ENCODE assay signal across 9 cellular contexts in the genomic region with DNA sequence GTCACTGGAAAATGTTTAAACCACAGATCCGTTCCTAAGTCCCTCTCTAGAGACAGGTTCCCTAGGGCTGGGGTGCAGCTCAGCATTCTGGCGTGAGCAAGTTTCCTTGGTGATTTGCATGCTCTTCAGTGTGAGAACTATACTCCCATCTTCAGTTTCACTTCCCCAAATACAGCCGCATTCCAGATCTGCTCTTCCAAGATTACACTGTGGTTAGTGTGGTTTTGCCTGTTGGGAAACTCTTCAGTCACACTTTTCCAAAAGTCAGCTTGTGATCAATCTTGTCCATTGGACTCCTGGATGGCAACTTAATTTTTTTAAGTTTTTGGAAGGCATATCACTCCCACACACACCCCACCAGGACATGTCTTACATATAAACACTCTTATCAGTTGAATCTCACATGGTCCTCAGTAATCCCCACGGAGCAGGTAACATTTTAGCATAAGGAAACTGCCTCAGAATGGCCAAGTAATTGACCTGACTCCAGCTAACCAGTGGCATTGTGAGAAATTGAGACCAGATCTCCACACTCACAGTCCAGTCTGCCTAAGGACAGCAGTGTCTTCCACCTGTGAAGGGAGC. TPM values are rescaled to one million over a fixed set of nuclear protein-coding genes. Genes with fewer than 3 reads are reported as not detected.
A peak's percentile ranks its signal among the peaks of the same experiment; 100 is the strongest.
DNase-seq lines count a peak whose midpoint lies in the region; ATAC-seq, FAIRE-seq and TF ChIP-seq lines count a peak whose summit lies in the region.
"Had no signal": no experiment of that assay in that cellular context is flagged by ENCODE, and none has a peak within 500 bp of the region (broad histone marks: within the 10 kb centered on the region; RNA-seq: fewer than 3 reads in every experiment).

No MANE protein-coding gene starts in this region.

- WGBS in K562 (ENCODE audit: insufficient coverage, low coverage, missing lambda C conversion rate), result 3% methylated on average over 4 of the region's 4 CpGs
- WGBS in upper lobe of left lung, 2 donors, result 49 to 52% methylated on average over 4 of the region's 4 CpGs

- CTCF ChIA-PET in K562 (lab: Yijun Ruan, JAX; ENCODE audit: low intra/inter-chr PET ratio), result interaction anchor here (0.7 kb wide), 1 partner anchor 97 kb away, joined by 3 read pairs; no protein-coding TSS in a partner anchor
- CTCF ChIA-PET in activated naive CD4-positive, alpha-beta T cell treated with anti-CD3 and anti-CD28 coated beads for 36 hours (lab: Charles Lee), result no interaction called here

- H3K4me1 Mint-ChIP-seq in activated naive CD4-positive, alpha-beta T cell treated with anti-CD3 and anti-CD28 coated beads for 36 hours (ENCODE audit: low read depth), result peaks cover 4% of the 10 kb centered on the region
- H3K4me1 Mint-ChIP-seq: nephron had no signal

- no peak for TF ChIP-seq RAD21 in K562 (CRISPR knock-in tag; conservative IDR thresholded peaks at IDR 0.05 in 1 of 2, IDR thresholded peaks at IDR 0.05 in 1 of 2)

- TF ChIP-seq EP300 in K562 (IDR thresholded peaks at IDR 0.05; ENCODE audit: low read length) (peak; percentile 84), upper lobe of left lung (IDR thresholded peaks at IDR 0.05) (no peak)

- H3K4me3 ChIP-seq in right atrium auricular region, result no peak overlapping the region
- H3K4me3 ChIP-seq in K562, result no peak overlapping the region
- no peak overlapping the region for H3K4me3 ChIP-seq in upper lobe of left lung

- no peak for TF ChIP-seq CTCF in right atrium auricular region (IDR thresholded peaks at IDR 0.05)
- no peak for TF ChIP-seq CTCF in K562 (IDR thresholded peaks at IDR 0.05 in 2 of 3, conservative IDR thresholded peaks at IDR 0.05 in 1 of 3; ENCODE audit: insufficient read depth in 2 of 3, low read depth in 1 of 3, low read length in 3 of 3)
- no peak for TF ChIP-seq CTCF in upper lobe of left lung (IDR thresholded peaks at IDR 0.05)

- in situ Hi-C loops in K562 (cut with MboI), result no loop called here

- no TSS peak for BruUV-seq in K562 (replicated peaks; lab: Mats Ljungman, UMichigan)

- H2AFZ ChIP-seq in K562 (ENCODE audit: low read depth, low read length), result no peak overlapping the region

- peak overlapping the region; percentile 9 to 13; a peak in 2 of 4 replicates for H3K9ac ChIP-seq in K562 (ENCODE audit: insufficient read depth in 1 of 2, low read depth in 2 of 2, low read length in 2 of 2)

- H3K36me3 ChIP-seq in right atrium auricular region (peaks cover 19% of the 10 kb centered on the region), K562 (ENCODE audit: control insufficient read depth, insufficient read depth, low read length) (peaks cover 41% of the 10 kb centered on the region; the same call in 2 of the 3 replicates), upper lobe of left lung (peaks cover 0 to 33% (median 21%) of the 10 kb centered on the region in 4 donors)

- H3K4me2 ChIP-seq in K562 (ENCODE audit: insufficient read depth, low read length), result peak overlapping the region; percentile 53; the same call in 1 of the 2 replicates

- no peaks in the 10 kb centered on the region for H3K9me3 Mint-ChIP-seq in activated naive CD4-positive, alpha-beta T cell treated with anti-CD3 and anti-CD28 coated beads for 36 hours
- H3K9me3 Mint-ChIP-seq: nephron had no signal

- H3K9me1 ChIP-seq in K562 (ENCODE audit: control insufficient read depth, insufficient read depth, low read length), result no peaks in the 10 kb centered on the region

- peak; percentile 52 for FAIRE-seq in K562 (lab: Jason Lieb, UNC)

- POLR2A ChIA-PET in K562 (lab: Yijun Ruan, JAX), result interaction anchor here (0.6 to 1.9 kb wide), 8 partner anchors 10 to 423 kb away, joined by 3 to 6 read pairs (median 3); no protein-coding TSS in a partner anchor

- H3K27ac Mint-ChIP-seq in activated naive CD4-positive, alpha-beta T cell treated with anti-CD3 and anti-CD28 coated beads for 36 hours, result no peak overlapping the region

- peaks cover 12% of the 10 kb centered on the region for H3K36me3 Mint-ChIP-seq in activated naive CD4-positive, alpha-beta T cell treated with anti-CD3 and anti-CD28 coated beads for 36 hours (ENCODE audit: low read depth)

- DNase-seq in Right ventricle myocardium superior (no peak), right atrium auricular region (ENCODE audit: low spot score) (no peak), K562 (ENCODE audit: extremely low read depth in 1 of 4, low spot score in 3 of 4) (peak; percentile 68 to 80 (median 72)), upper lobe of left lung (peak in 1 of 2 donors; percentile 22), DMS153 treated with DMSO at 0.1 percent for 48 hours (lab: John Stamatoyannopoulos, UW; ENCODE audit: unreplicated experiment) (no peak), NCI-H526 treated with DMSO at 0.1 percent for 48 hours (lab: John Stamatoyannopoulos, UW) (no peak)
- no peak for DNase-seq in activated naive CD4-positive, alpha-beta T cell treated with anti-CD3 and anti-CD28 coated beads for 36 hours

- H3K4me1 ChIP-seq in right atrium auricular region (peaks cover 0 to 8% of the 10 kb centered on the region in 2 donors), K562 (replicated peaks in 1 of 2; ENCODE audit: control insufficient read depth in 2 of 2, insufficient read depth in 2 of 2, low read length in 2 of 2) (peaks cover 18 to 24% of the 10 kb centered on the region in 2 experiments), upper lobe of left lung (peaks cover 0 to 10% (median 7%) of the 10 kb centered on the region in 4 donors)

- H3K4me3 Mint-ChIP-seq in activated naive CD4-positive, alpha-beta T cell treated with anti-CD3 and anti-CD28 coated beads for 36 hours, result no peak overlapping the region
- H3K4me3 Mint-ChIP-seq: nephron had no signal

- no peaks in the 10 kb centered on the region for H3K79me2 ChIP-seq in K562 (ENCODE audit: control insufficient read depth, insufficient read depth, low read length)

- H3K9me3 ChIP-seq in right atrium auricular region (no peaks in the 10 kb centered on the region), K562 (replicated peaks; ENCODE audit: control insufficient read depth, insufficient read depth, low read depth, low read length) (no peaks in the 10 kb centered on the region), upper lobe of left lung (no peaks in the 10 kb centered on the region)

- H3K27me3 ChIP-seq in right atrium auricular region (no peaks in the 10 kb centered on the region), K562 (ENCODE audit: control insufficient read depth in 2 of 2, insufficient read depth in 2 of 2, low read length in 2 of 2) (no peaks in the 10 kb centered on the region), upper lobe of left lung (no peaks in the 10 kb centered on the region)

- TF ChIP-seq POLR2A in K562 (conservative IDR thresholded peaks at IDR 0.05), result no peak; the same call in 1 of the 2 replicates
- no peak for TF ChIP-seq POLR2A in upper lobe of left lung (IDR thresholded peaks at IDR 0.05)

- H4K20me1 ChIP-seq in K562 (replicated peaks; ENCODE audit: control insufficient read depth, insufficient read depth, low read length), result peaks cover 4% of the 10 kb centered on the region; the same call in 1 of the 2 replicates

- H3K27ac ChIP-seq in right atrium auricular region, result no peak overlapping the region
- peak overlapping the region; percentile 46; the same call in 2 of the 3 replicates for H3K27ac ChIP-seq in K562 (ENCODE audit: extremely low read depth, low read depth, low read length)
- peak overlapping the region in 1 of 4 donors; percentile 17 for H3K27ac ChIP-seq in upper lobe of left lung

- ATAC-seq in Right ventricle myocardium superior (ENCODE audit: poor library complexity), result peak; percentile 51
- ATAC-seq in HG03354 (IDR thresholded peaks at IDR 0.05; ENCODE audit: poor library complexity, severe bottlenecking, unreplicated experiment), result peak; percentile 75
- ATAC-seq in K562, result peak; percentile 78
- peak; percentile 30 to 85 for ATAC-seq in upper lobe of left lung (ENCODE audit: low FRiP score in 2 of 2)

- intact Hi-C loops in Right ventricle myocardium superior (cut with DNase I) (no loop called here), K562 (cut with micrococcal nuclease) (no loop called here)
- intact Hi-C loops in activated naive CD4-positive, alpha-beta T cell treated with anti-CD3 and anti-CD28 coated beads for 36 hours (cut with micrococcal nuclease), result no loop called here

- H3K27me3 Mint-ChIP-seq in activated naive CD4-positive, alpha-beta T cell treated with anti-CD3 and anti-CD28 coated beads for 36 hours (ENCODE audit: low read depth), result no peaks in the 10 kb centered on the region

TF ChIP-seq in K562, 482 proteins besides CTCF, POLR2A, EP300 and RAD21 (continues in another document):
- TF ChIP-seq L3MBTL2 (IDR thresholded peaks at IDR 0.05), result peak; percentile 35; the same call in 1 of the 2 replicates
- TF ChIP-seq NR3C1 (CRISPR knock-in tag; IDR thresholded peaks at IDR 0.05), result no peak
- TF ChIP-seq BCOR (IDR thresholded peaks at IDR 0.05), result 0 out of 2 replicates have a peak, but pooled peaks have one; percentile 15
- peak in 1 of 2 experiments; percentile 54; a peak in 2 of 4 replicates for TF ChIP-seq TRIM24 (IDR thresholded peaks at IDR 0.05)
- TF ChIP-seq PHB (CRISPR knock-in tag; IDR thresholded peaks at IDR 0.05), result no peak
- TF ChIP-seq JUN (IDR thresholded peaks at IDR 0.05; ENCODE audit: borderline replicate concordance, low read depth, low read length), result no peak
- TF ChIP-seq JUN (CRISPR knock-in tag; IDR thresholded peaks at IDR 0.05; ENCODE audit: borderline replicate concordance), result no peak

RNA-seq across cellular contexts. Expression of gene PTPN23, which starts 33.5 kb away (rescaled TPM):
- total RNA-seq in Right ventricle myocardium superior (19.0 TPM), right atrium auricular region (10 to 100 TPM; 13.7 to 18.8 TPM), K562 (2014; rRNA removed) (7.2 and 10.1 TPM in 2 replicates), K562 (2014; rRNA removed; fragmentation: Illumina TruSeq; extraction: Trizol) (5.2 and 6.3 TPM in 2 replicates), K562 (2015; rRNA removed; fragmentation: Illumina TruSeq; extraction: Trizol) (7.3 and 8.7 TPM in 2 replicates), K562 (2021) (51.4 and 58.7 TPM in 2 replicates), upper lobe of left lung (10 to 100 TPM; 32.7 to 93.3 (median 53.7) TPM)
- total RNA-seq in K562 (2011; cell fraction: chromatin; rRNA removed; ENCODE audit: low replicate concordance), result 45.6 and 123 TPM in 2 replicates
- total RNA-seq in K562 (2011; cell fraction: nucleolus; rRNA removed), result 60.9 and 70.8 TPM in 2 replicates
- total RNA-seq in K562 (2011; cell fraction: nucleoplasm; rRNA removed), result 45.3 and 53.0 TPM in 2 replicates
- polyA plus RNA-seq in K562 (2011; rRNA removed) (1.7 and 4.6 TPM in 2 replicates), K562 (2014; fragmentation: Illumina TruSeq; extraction: Trizol) (14.1 and 24.0 TPM in 2 replicates), K562 (2014; fragmentation: Nextera tagmentation; extraction: Ambion mirVana) (under 1 TPM; 0.41 to 0.93 TPM), K562 (2014; rRNA removed) (11.4 and 20.2 TPM in 2 replicates)
- 1.2 and 1.9 TPM in 2 replicates for polyA plus RNA-seq in K562 (2011; cell fraction: cytosol; rRNA removed)
- polyA plus RNA-seq in K562 (2011; cell fraction: nucleus; rRNA removed), result 25.3 and 29.3 TPM in 2 replicates
- polyA plus RNA-seq in K562 (2012), result 29.0 and 50.5 TPM in 2 replicates
- 5.0 and 9.1 TPM in 2 replicates for polyA minus RNA-seq in K562 (2011; rRNA and poly(A)+ RNA removed)
- 16.0 and 22.8 TPM in 2 replicates for polyA minus RNA-seq in K562 (2011; cell fraction: cytosol; rRNA and poly(A)+ RNA removed)
- polyA minus RNA-seq in K562 (2011; cell fraction: nucleus; rRNA and poly(A)+ RNA removed), result 21.3 and 29.9 TPM in 2 replicates
- 10 to 100 TPM; 18.7 to 21.6 TPM for total RNA-seq in activated naive CD4-positive, alpha-beta T cell treated with anti-CD3 and anti-CD28 coated beads for 36 hours

Comparison
In these comparisons a context has a peak if more than half of its experiments do, and no peak if none do; other contexts are left out.
1. DNase-seq: peak in K562 (4 of 4); none in Right ventricle myocardium superior (single experiment), right atrium auricular region (single experiment), DMS153 treated with DMSO at 0.1 percent for 48 hours (single experiment), NCI-H526 treated with DMSO at 0.1 percent for 48 hours (single experiment) and activated naive CD4-positive, alpha-beta T cell treated with anti-CD3 and anti-CD28 coated beads for 36 hours (single experiment).
2. Peak in every context shown above with its lines, with median percentiles within 50 percentile points of each other: ATAC-seq.